ENCODE assay signal across 1 cellular context in the genomic region with DNA sequence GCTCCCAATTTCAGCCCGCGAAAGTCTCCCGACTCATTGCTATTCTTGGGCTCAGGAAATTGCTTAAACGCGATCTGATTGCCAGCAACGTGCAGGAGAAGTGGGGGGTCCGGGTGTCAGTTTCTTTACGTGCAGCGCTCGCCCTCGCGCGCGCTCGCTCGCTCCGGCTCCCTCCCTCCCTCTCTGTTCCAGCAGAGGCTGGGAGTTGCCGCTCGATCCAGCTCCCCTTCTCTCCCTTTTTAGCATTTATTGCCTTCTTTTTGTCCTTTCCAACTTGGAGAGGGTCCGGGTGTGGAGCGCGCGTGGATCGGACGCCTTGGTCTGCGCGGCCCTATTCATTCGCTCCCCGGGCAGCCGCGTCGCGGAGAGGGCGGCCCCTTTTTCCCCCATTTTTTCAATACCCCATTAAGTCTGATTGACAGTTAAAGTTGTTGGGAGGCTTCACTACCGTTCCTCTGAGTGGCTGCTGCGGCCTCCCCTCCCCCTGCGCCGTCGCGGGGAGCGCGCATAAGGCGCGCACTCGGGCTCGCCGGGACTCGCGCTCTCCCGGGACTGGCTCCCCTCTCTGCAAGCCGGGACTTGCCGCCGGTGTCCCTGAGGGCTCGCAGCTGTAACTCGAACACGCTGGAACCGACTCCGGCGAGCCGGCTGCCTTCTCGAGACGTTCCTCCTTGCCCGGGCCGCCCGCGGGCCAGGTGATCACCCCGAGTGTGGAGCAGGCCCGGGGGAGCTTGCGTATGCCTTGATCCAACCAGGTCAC.
TF ChIP-seq lines count a peak whose summit lies in the region.

A gene with protein sequence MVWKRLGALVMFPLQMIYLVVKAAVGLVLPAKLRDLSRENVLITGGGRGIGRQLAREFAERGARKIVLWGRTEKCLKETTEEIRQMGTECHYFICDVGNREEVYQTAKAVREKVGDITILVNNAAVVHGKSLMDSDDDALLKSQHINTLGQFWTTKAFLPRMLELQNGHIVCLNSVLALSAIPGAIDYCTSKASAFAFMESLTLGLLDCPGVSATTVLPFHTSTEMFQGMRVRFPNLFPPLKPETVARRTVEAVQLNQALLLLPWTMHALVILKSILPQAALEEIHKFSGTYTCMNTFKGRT (minus strand): TSS at position 310 of the 760 bp plus-strand sequence. CDS start 862 bp downstream, outside the sequence.

TF ChIP-seq in K562, 482 proteins besides CTCF, POLR2A, EP300 and RAD21 (continued from another document and continues in another):
- TF ChIP-seq, protein P1, sequence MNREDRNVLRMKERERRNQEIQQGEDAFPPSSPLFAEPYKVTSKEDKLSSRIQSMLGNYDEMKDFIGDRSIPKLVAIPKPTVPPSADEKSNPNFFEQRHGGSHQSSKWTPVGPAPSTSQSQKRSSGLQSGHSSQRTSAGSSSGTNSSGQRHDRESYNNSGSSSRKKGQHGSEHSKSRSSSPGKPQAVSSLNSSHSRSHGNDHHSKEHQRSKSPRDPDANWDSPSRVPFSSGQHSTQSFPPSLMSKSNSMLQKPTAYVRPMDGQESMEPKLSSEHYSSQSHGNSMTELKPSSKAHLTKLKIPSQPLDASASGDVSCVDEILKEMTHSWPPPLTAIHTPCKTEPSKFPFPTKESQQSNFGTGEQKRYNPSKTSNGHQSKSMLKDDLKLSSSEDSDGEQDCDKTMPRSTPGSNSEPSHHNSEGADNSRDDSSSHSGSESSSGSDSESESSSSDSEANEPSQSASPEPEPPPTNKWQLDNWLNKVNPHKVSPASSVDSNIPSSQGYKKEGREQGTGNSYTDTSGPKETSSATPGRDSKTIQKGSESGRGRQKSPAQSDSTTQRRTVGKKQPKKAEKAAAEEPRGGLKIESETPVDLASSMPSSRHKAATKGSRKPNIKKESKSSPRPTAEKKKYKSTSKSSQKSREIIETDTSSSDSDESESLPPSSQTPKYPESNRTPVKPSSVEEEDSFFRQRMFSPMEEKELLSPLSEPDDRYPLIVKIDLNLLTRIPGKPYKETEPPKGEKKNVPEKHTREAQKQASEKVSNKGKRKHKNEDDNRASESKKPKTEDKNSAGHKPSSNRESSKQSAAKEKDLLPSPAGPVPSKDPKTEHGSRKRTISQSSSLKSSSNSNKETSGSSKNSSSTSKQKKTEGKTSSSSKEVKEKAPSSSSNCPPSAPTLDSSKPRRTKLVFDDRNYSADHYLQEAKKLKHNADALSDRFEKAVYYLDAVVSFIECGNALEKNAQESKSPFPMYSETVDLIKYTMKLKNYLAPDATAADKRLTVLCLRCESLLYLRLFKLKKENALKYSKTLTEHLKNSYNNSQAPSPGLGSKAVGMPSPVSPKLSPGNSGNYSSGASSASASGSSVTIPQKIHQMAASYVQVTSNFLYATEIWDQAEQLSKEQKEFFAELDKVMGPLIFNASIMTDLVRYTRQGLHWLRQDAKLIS (CRISPR knock-in tag; IDR thresholded peaks at IDR 0.05): peak; percentile 86
- TF ChIP-seq, protein P2, sequence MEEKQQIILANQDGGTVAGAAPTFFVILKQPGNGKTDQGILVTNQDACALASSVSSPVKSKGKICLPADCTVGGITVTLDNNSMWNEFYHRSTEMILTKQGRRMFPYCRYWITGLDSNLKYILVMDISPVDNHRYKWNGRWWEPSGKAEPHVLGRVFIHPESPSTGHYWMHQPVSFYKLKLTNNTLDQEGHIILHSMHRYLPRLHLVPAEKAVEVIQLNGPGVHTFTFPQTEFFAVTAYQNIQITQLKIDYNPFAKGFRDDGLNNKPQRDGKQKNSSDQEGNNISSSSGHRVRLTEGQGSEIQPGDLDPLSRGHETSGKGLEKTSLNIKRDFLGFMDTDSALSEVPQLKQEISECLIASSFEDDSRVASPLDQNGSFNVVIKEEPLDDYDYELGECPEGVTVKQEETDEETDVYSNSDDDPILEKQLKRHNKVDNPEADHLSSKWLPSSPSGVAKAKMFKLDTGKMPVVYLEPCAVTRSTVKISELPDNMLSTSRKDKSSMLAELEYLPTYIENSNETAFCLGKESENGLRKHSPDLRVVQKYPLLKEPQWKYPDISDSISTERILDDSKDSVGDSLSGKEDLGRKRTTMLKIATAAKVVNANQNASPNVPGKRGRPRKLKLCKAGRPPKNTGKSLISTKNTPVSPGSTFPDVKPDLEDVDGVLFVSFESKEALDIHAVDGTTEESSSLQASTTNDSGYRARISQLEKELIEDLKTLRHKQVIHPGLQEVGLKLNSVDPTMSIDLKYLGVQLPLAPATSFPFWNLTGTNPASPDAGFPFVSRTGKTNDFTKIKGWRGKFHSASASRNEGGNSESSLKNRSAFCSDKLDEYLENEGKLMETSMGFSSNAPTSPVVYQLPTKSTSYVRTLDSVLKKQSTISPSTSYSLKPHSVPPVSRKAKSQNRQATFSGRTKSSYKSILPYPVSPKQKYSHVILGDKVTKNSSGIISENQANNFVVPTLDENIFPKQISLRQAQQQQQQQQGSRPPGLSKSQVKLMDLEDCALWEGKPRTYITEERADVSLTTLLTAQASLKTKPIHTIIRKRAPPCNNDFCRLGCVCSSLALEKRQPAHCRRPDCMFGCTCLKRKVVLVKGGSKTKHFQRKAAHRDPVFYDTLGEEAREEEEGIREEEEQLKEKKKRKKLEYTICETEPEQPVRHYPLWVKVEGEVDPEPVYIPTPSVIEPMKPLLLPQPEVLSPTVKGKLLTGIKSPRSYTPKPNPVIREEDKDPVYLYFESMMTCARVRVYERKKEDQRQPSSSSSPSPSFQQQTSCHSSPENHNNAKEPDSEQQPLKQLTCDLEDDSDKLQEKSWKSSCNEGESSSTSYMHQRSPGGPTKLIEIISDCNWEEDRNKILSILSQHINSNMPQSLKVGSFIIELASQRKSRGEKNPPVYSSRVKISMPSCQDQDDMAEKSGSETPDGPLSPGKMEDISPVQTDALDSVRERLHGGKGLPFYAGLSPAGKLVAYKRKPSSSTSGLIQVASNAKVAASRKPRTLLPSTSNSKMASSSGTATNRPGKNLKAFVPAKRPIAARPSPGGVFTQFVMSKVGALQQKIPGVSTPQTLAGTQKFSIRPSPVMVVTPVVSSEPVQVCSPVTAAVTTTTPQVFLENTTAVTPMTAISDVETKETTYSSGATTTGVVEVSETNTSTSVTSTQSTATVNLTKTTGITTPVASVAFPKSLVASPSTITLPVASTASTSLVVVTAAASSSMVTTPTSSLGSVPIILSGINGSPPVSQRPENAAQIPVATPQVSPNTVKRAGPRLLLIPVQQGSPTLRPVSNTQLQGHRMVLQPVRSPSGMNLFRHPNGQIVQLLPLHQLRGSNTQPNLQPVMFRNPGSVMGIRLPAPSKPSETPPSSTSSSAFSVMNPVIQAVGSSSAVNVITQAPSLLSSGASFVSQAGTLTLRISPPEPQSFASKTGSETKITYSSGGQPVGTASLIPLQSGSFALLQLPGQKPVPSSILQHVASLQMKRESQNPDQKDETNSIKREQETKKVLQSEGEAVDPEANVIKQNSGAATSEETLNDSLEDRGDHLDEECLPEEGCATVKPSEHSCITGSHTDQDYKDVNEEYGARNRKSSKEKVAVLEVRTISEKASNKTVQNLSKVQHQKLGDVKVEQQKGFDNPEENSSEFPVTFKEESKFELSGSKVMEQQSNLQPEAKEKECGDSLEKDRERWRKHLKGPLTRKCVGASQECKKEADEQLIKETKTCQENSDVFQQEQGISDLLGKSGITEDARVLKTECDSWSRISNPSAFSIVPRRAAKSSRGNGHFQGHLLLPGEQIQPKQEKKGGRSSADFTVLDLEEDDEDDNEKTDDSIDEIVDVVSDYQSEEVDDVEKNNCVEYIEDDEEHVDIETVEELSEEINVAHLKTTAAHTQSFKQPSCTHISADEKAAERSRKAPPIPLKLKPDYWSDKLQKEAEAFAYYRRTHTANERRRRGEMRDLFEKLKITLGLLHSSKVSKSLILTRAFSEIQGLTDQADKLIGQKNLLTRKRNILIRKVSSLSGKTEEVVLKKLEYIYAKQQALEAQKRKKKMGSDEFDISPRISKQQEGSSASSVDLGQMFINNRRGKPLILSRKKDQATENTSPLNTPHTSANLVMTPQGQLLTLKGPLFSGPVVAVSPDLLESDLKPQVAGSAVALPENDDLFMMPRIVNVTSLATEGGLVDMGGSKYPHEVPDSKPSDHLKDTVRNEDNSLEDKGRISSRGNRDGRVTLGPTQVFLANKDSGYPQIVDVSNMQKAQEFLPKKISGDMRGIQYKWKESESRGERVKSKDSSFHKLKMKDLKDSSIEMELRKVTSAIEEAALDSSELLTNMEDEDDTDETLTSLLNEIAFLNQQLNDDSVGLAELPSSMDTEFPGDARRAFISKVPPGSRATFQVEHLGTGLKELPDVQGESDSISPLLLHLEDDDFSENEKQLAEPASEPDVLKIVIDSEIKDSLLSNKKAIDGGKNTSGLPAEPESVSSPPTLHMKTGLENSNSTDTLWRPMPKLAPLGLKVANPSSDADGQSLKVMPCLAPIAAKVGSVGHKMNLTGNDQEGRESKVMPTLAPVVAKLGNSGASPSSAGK (IDR thresholded peaks at IDR 0.05): peak; percentile 19; the same call in 1 of the 2 replicates
- TF ChIP-seq PHB (CRISPR knock-in tag; IDR thresholded peaks at IDR 0.05) (0 out of 2 replicates have a peak, but pooled peaks have one; percentile 66), JUND (IDR thresholded peaks at IDR 0.05; ENCODE audit: borderline replicate concordance, low read depth, low read length) (peak; percentile 43; the same call in 1 of the 2 replicates), JUND (tag; IDR thresholded peaks at IDR 0.05; ENCODE audit: borderline replicate concordance, low read depth, low read length) (no peak; the same call in 2 of the 3 replicates), BACH1 (tag; IDR thresholded peaks at IDR 0.05) (no peak), GATAD2A (IDR thresholded peaks at IDR 0.05) (no peak), POLR2H (tag; IDR thresholded peaks at IDR 0.05; ENCODE audit: low read depth) (peak; percentile 60; the same call in 1 of the 2 replicates), CBX5 (IDR thresholded peaks at IDR 0.05; ENCODE audit: borderline replicate concordance, low read depth) (0 out of 2 replicates have a peak, but pooled peaks have one; percentile 36), SP2 (IDR thresholded peaks at IDR 0.05; ENCODE audit: extremely low read depth, low read depth, low read length, poor library complexity, severe bottlenecking) (no peak), PRPF4 (IDR thresholded peaks at IDR 0.05; ENCODE audit: insufficient read depth, low read depth, low read length, poor library complexity, severe bottlenecking) (peak; percentile 52), SRF (CRISPR knock-in tag; IDR thresholded peaks at IDR 0.05) (peak in 1 of 2 experiments; percentile 41; a peak in 2 of 4 replicates)
- TF ChIP-seq, protein P3, sequence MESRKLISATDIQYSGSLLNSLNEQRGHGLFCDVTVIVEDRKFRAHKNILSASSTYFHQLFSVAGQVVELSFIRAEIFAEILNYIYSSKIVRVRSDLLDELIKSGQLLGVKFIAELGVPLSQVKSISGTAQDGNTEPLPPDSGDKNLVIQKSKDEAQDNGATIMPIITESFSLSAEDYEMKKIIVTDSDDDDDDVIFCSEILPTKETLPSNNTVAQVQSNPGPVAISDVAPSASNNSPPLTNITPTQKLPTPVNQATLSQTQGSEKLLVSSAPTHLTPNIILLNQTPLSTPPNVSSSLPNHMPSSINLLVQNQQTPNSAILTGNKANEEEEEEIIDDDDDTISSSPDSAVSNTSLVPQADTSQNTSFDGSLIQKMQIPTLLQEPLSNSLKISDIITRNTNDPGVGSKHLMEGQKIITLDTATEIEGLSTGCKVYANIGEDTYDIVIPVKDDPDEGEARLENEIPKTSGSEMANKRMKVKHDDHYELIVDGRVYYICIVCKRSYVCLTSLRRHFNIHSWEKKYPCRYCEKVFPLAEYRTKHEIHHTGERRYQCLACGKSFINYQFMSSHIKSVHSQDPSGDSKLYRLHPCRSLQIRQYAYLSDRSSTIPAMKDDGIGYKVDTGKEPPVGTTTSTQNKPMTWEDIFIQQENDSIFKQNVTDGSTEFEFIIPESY (CRISPR knock-in tag; IDR thresholded peaks at IDR 0.05): peak; percentile 69; the same call in 1 of the 2 replicates
- TF ChIP-seq, protein P4, sequence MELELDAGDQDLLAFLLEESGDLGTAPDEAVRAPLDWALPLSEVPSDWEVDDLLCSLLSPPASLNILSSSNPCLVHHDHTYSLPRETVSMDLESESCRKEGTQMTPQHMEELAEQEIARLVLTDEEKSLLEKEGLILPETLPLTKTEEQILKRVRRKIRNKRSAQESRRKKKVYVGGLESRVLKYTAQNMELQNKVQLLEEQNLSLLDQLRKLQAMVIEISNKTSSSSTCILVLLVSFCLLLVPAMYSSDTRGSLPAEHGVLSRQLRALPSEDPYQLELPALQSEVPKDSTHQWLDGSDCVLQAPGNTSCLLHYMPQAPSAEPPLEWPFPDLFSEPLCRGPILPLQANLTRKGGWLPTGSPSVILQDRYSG (tag; conservative IDR thresholded peaks at IDR 0.05; ENCODE audit: low read depth): peak; percentile 58; the same call in 1 of the 2 replicates
- TF ChIP-seq, protein P5, sequence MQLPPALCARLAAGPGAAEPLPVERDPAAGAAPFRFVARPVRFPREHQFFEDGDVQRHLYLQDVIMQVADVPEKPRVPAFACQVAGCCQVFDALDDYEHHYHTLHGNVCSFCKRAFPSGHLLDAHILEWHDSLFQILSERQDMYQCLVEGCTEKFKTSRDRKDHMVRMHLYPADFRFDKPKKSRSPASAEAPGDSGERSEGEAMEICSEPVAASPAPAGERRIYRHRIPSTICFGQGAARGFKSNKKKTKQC (CRISPR knock-in tag; IDR thresholded peaks at IDR 0.05): no peak
- TF ChIP-seq, protein P6, sequence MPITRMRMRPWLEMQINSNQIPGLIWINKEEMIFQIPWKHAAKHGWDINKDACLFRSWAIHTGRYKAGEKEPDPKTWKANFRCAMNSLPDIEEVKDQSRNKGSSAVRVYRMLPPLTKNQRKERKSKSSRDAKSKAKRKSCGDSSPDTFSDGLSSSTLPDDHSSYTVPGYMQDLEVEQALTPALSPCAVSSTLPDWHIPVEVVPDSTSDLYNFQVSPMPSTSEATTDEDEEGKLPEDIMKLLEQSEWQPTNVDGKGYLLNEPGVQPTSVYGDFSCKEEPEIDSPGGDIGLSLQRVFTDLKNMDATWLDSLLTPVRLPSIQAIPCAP (CRISPR knock-in tag; IDR thresholded peaks at IDR 0.05; ENCODE audit: borderline replicate concordance): peak; percentile 38; the same call in 1 of the 2 replicates
- TF ChIP-seq, protein P7, sequence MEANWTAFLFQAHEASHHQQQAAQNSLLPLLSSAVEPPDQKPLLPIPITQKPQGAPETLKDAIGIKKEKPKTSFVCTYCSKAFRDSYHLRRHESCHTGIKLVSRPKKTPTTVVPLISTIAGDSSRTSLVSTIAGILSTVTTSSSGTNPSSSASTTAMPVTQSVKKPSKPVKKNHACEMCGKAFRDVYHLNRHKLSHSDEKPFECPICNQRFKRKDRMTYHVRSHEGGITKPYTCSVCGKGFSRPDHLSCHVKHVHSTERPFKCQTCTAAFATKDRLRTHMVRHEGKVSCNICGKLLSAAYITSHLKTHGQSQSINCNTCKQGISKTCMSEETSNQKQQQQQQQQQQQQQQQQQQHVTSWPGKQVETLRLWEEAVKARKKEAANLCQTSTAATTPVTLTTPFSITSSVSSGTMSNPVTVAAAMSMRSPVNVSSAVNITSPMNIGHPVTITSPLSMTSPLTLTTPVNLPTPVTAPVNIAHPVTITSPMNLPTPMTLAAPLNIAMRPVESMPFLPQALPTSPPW (CRISPR knock-in tag; IDR thresholded peaks at IDR 0.05): peak; percentile 65
- TF ChIP-seq, protein P8, sequence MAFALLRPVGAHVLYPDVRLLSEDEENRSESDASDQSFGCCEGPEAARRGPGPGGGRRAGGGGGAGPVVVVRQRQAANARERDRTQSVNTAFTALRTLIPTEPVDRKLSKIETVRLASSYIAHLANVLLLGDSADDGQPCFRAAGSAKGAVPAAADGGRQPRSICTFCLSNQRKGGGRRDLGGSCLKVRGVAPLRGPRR (CRISPR knock-in tag; IDR thresholded peaks at IDR 0.05): no peak
- TF ChIP-seq, protein P9, sequence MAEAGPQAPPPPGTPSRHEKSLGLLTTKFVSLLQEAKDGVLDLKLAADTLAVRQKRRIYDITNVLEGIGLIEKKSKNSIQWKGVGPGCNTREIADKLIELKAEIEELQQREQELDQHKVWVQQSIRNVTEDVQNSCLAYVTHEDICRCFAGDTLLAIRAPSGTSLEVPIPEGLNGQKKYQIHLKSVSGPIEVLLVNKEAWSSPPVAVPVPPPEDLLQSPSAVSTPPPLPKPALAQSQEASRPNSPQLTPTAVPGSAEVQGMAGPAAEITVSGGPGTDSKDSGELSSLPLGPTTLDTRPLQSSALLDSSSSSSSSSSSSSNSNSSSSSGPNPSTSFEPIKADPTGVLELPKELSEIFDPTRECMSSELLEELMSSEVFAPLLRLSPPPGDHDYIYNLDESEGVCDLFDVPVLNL (CRISPR knock-in tag; IDR thresholded peaks at IDR 0.05; ENCODE audit: low read depth): 0 out of 2 replicates have a peak, but pooled peaks have one; percentile 40
